Comparison of ENCODE assay signal across 19 cellular contexts in genomic region chr10:84237199-84238051, GRCh38. TPM values are rescaled to one million over a fixed set of nuclear protein-coding genes. Genes with fewer than 3 reads are reported as not detected.
A peak's percentile ranks its signal among the peaks of the same experiment; 100 is the strongest.
DNase-seq lines count a peak whose midpoint lies in the region; ATAC-seq, FAIRE-seq and TF ChIP-seq lines count a peak whose summit lies in the region.
"Had no signal": no experiment of that assay in that cellular context is flagged by ENCODE, and none has a peak within 500 bp of the region (broad histone marks: within the 10 kb centered on the region; RNA-seq: fewer than 3 reads in every experiment).

No MANE protein-coding gene starts in this region.

- dilution Hi-C loops in keratinocyte (cut with MboI; ENCODE audit: extremely low pct_ligation_motif_present, low sequenced_read_pairs), result no loop called here

- H3K4me1 Mint-ChIP-seq in stimulated activated memory B cell treated with anti-CD40 and anti-IgM and Interleukin-4, amounts not matched to agents 10 μg/mL and 1 μg/mL and 100 μg/mL, for 72 hours, result no peaks in the 10 kb centered on the region

- TF ChIP-seq EP300 in H1 (IDR thresholded peaks at IDR 0.05; ENCODE audit: borderline replicate concordance in 1 of 2, low read depth in 2 of 2, low read length in 2 of 2), result no peak

- H3K18ac ChIP-seq in H1 (ENCODE audit: extremely low read depth, low read length), result peak overlapping the region; percentile 60; the same call in 1 of the 2 replicates

- H3K9me3 ChIP-seq in A673 (ENCODE audit: low read depth, low read length, poor library complexity, severe bottlenecking), result no peaks in the 10 kb centered on the region
- H3K9me3 ChIP-seq in GM23248 (ENCODE audit: low read depth), result no peaks in the 10 kb centered on the region
- H3K9me3 ChIP-seq in H1 (ENCODE audit: insufficient read depth in 2 of 2, low read depth in 1 of 2, low read length in 1 of 2), result no peaks in the 10 kb centered on the region
- H3K9me3 ChIP-seq in keratinocyte (ENCODE audit: control insufficient read depth, low read depth, low read length), result no peaks in the 10 kb centered on the region
- no peaks in the 10 kb centered on the region for H3K9me3 ChIP-seq in Peyer's patch
- H3K9me3 ChIP-seq: colonic mucosa, spleen had no signal

- H3K79me2 ChIP-seq in GM23248 (ENCODE audit: insufficient read depth) (no peaks in the 10 kb centered on the region), H1 (ENCODE audit: control insufficient read depth in 1 of 2, insufficient read depth in 2 of 2, low read length in 2 of 2) (no peaks in the 10 kb centered on the region), keratinocyte (ENCODE audit: control insufficient read depth, insufficient read depth, low read length) (no peaks in the 10 kb centered on the region)

- H3K27ac ChIP-seq in A673 (ENCODE audit: low read depth, low read length, poor library complexity, severe bottlenecking) (no peak overlapping the region), GM23248 (no peak overlapping the region), H1 (ENCODE audit: low read depth, low read length) (no peak overlapping the region), keratinocyte (ENCODE audit: control insufficient read depth, insufficient read depth, low read length) (no peak overlapping the region), Peyer's patch (no peak overlapping the region)
- H3K27ac ChIP-seq: colonic mucosa, spleen had no signal

- H3K9ac ChIP-seq in GM23248, result no peak overlapping the region
- H3K9ac ChIP-seq in H1 (replicated peaks in 1 of 4; ENCODE audit: extremely low read depth in 1 of 4, low read depth in 3 of 4, low read length in 3 of 4), result no peak overlapping the region
- no peak overlapping the region for H3K9ac ChIP-seq in keratinocyte (ENCODE audit: control insufficient read depth, extremely low read depth, insufficient read depth, low read length)

- H3K23me2 ChIP-seq in H1 (ENCODE audit: low read depth, low read length), result no peaks in the 10 kb centered on the region; the same call in 1 of the 2 replicates

- H3K4me3 Mint-ChIP-seq in stimulated activated memory B cell treated with anti-CD40 and anti-IgM and Interleukin-4, amounts not matched to agents 10 μg/mL and 1 μg/mL and 100 μg/mL, for 72 hours, result no peak overlapping the region

- no TSS peak for BruUV-seq in A673 (replicated peaks; lab: Mats Ljungman, UMichigan)

- H3K9me1 ChIP-seq in keratinocyte (ENCODE audit: control insufficient read depth, extremely low read depth, insufficient read depth, low read length), result no peaks in the 10 kb centered on the region

- H2BK120ac ChIP-seq in H1 (replicated peaks; ENCODE audit: low read depth, low read length), result no peak overlapping the region

- 30 to 32% methylated on average over 48 to 50 of the region's 52 CpGs for WGBS in GM23248 (ENCODE audit: low coverage in 1 of 2, low lambda C conversion rate in 2 of 2, missing lambda C conversion rate in 2 of 2), 2 experiments
- WGBS in H1 (ENCODE audit: extremely low coverage in 1 of 2, insufficient coverage in 1 of 2, insufficient read length in 1 of 2, insufficient replicate concordance in 2 of 2, low coverage in 1 of 2, low lambda C conversion rate in 2 of 2, missing lambda C conversion rate in 1 of 2), 2 experiments, result 58% methylated on average over 32 of the region's 52 CpGs; no CpG with 5 or more reads in 1 of the 2 experiments

- H2BK12ac ChIP-seq in H1 (ENCODE audit: low read depth, low read length), result no peak overlapping the region

- no peak overlapping the region for H4K91ac ChIP-seq in H1 (replicated peaks; ENCODE audit: insufficient read length, low read length)

- intact Hi-C loops in A673 (cut with micrococcal nuclease; ENCODE audit: unreplicated experiment), result no loop called here

- peak; percentile 37 to 56; a peak in 3 of 4 replicates for TF ChIP-seq RAD21 in H1 (IDR thresholded peaks at IDR 0.05 in 1 of 2, conservative IDR thresholded peaks at IDR 0.05 in 1 of 2; ENCODE audit: low read depth in 2 of 2, low read length in 2 of 2)

- no peak overlapping the region for H3K56ac ChIP-seq in H1 (replicated peaks; ENCODE audit: insufficient read length, low read depth, low read length)

- no peaks in the 10 kb centered on the region for H3K36me3 Mint-ChIP-seq in stimulated activated memory B cell treated with anti-CD40 and anti-IgM and Interleukin-4, amounts not matched to agents 10 μg/mL and 1 μg/mL and 100 μg/mL, for 72 hours

- H3K27me3 ChIP-seq in A673 (replicated peaks; ENCODE audit: insufficient read depth, low read depth, low read length, poor library complexity), result peaks cover 24% of the 10 kb centered on the region
- H3K27me3 ChIP-seq in GM23248 (replicated peaks; ENCODE audit: insufficient read depth), result peaks cover 16% of the 10 kb centered on the region; the same call in 1 of the 2 replicates
- H3K27me3 ChIP-seq in H1 (replicated peaks in 1 of 4; ENCODE audit: control insufficient read depth in 3 of 4, extremely low read depth in 1 of 4, insufficient read depth in 3 of 4, low read length in 3 of 4), result peaks cover 0 to 10% (median 7%) of the 10 kb centered on the region in 4 experiments; a peak in 5 of 7 replicates
- H3K27me3 ChIP-seq in keratinocyte (ENCODE audit: control insufficient read depth, extremely low read depth, insufficient read depth, low read length), result no peaks in the 10 kb centered on the region
- no peaks in the 10 kb centered on the region for H3K27me3 ChIP-seq in Peyer's patch
- H3K27me3 ChIP-seq: colonic mucosa had no signal

- no peak overlapping the region for H2BK20ac ChIP-seq in H1 (ENCODE audit: low read length)

- TF ChIP-seq CTCF in A673 (conservative IDR thresholded peaks at IDR 0.05; ENCODE audit: low read depth, low read length) (peak; percentile 27; the same call in 1 of the 2 replicates), H1 (IDR thresholded peaks at IDR 0.05; ENCODE audit: control extremely low read depth in 1 of 3, insufficient read depth in 1 of 3, low read depth in 1 of 3, low read length in 3 of 3) (peak; percentile 79 to 90 (median 83)), keratinocyte (optimal IDR thresholded peaks at IDR 0.05 in 1 of 3, IDR thresholded peaks at IDR 0.05 in 1 of 3, conservative IDR thresholded peaks at IDR 0.05 in 1 of 3; ENCODE audit: extremely low read depth in 1 of 3, insufficient read depth in 2 of 3, low read length in 3 of 3) (peak in 2 of 3 experiments; percentile 4 to 15), Peyer's patch (IDR thresholded peaks at IDR 0.05) (no peak)

- H2AFZ ChIP-seq in GM23248 (no peak overlapping the region), H1 (ENCODE audit: low read length) (peak overlapping the region; percentile 63; the same call in 1 of the 2 replicates), keratinocyte (ENCODE audit: control insufficient read depth, low read length) (no peak overlapping the region)

- H3K4me3 ChIP-seq in A673 (ENCODE audit: low read depth, low read length, poor library complexity, severe bottlenecking) (no peak overlapping the region), GM23248 (no peak overlapping the region), H1 (ENCODE audit: extremely low read depth in 1 of 4, insufficient read depth in 2 of 4, low read depth in 3 of 4, low read length in 4 of 4) (no peak overlapping the region; a peak in 1 of 8 replicates), keratinocyte (ENCODE audit: control insufficient read depth in 2 of 3, extremely low read depth in 1 of 3, insufficient read depth in 2 of 3, low read depth in 1 of 3, low read length in 3 of 3) (no peak overlapping the region), Peyer's patch (no peak overlapping the region)
- H3K4me3 ChIP-seq: colonic mucosa, spleen had no signal

- CTCF ChIA-PET in A673 (lab: Charles Lee) (no interaction called here), H1 (lab: Charles Lee; ENCODE audit: partially characterized antibody) (interaction anchor here (0.5 to 3.1 kb wide), 31 partner anchors 9 to 399 kb away, joined by 3 to 44 read pairs (median 5); partner anchors contain the start of genes LRIT2 and RGR)

- no peak for DNase-seq in A673 (ENCODE audit: low spot score)
- DNase-seq in GM23248, result peak; percentile 17
- DNase-seq in H1 (ENCODE audit: low read depth in 1 of 2, low spot score in 2 of 2), result peak; percentile 38 to 94
- no peak for DNase-seq in keratinocyte (ENCODE audit: low read depth, low spot score)
- no peak for DNase-seq in occipital lobe (lab: John Stamatoyannopoulos, UW)
- DNase-seq in Peyer's patch, result no peak
- DNase-seq: colonic mucosa, NCI-H1694, NCI-H69, spleen had no signal

- FAIRE-seq in H1 (lab: Jason Lieb, UNC) (no peak), keratinocyte (lab: Jason Lieb, UNC) (no peak)
- FAIRE-seq: D721Med had no signal

- no peaks in the 10 kb centered on the region for H3F3A ChIP-seq in GM23248 (ENCODE audit: insufficient read depth)

- in situ Hi-C loops in GM23248 (cut with MboI), result no loop called here

- H3K23ac ChIP-seq in H1 (ENCODE audit: insufficient read length), result no peak overlapping the region

- TF ChIP-seq POLR2A in H1 (IDR thresholded peaks at IDR 0.05; ENCODE audit: control extremely low read depth in 1 of 2, low read depth in 2 of 2, low read length in 2 of 2) (no peak), Peyer's patch (IDR thresholded peaks at IDR 0.05) (no peak)

- no peak overlapping the region for H2BK15ac ChIP-seq in H1 (ENCODE audit: low read length)

- H4K5ac ChIP-seq in H1 (ENCODE audit: insufficient read length, low read depth, low read length), result no peak overlapping the region

- H3K4me2 ChIP-seq in GM23248 (ENCODE audit: unreplicated experiment) (no peak overlapping the region), H1 (ENCODE audit: insufficient read depth in 1 of 2, low read depth in 2 of 2, low read length in 2 of 2) (peak overlapping the region; percentile 3 to 46; a peak in 2 of 4 replicates), keratinocyte (ENCODE audit: control insufficient read depth, extremely low read depth, insufficient read depth, low read depth, low read length) (no peak overlapping the region)

- POLR2A ChIA-PET in A673 (lab: Charles Lee; ENCODE audit: low non-redundant PET) (no interaction called here), H1 (lab: Charles Lee; ENCODE audit: partially characterized antibody) (interaction anchor here (1.1 kb wide), 1 partner anchor 328 kb away, joined by 3 read pairs; no protein-coding TSS in a partner anchor)

- no peak for ATAC-seq in GM19351 (IDR thresholded peaks at IDR 0.05; ENCODE audit: unreplicated experiment)
- ATAC-seq in stimulated activated memory B cell treated with anti-CD40 and anti-IgM and Interleukin-4, amounts not matched to agents 10 μg/mL and 1 μg/mL and 100 μg/mL, for 72 hours, result no peak

- no peak overlapping the region for H3K14ac ChIP-seq in H1 (ENCODE audit: insufficient read length)

- no peak overlapping the region for H2BK5ac ChIP-seq in H1 (ENCODE audit: low read depth, low read length)

- H2AK5ac ChIP-seq in H1 (ENCODE audit: low read depth, low read length), result no peak overlapping the region

- no peaks in the 10 kb centered on the region for H3K9me3 Mint-ChIP-seq in stimulated activated memory B cell treated with anti-CD40 and anti-IgM and Interleukin-4, amounts not matched to agents 10 μg/mL and 1 μg/mL and 100 μg/mL, for 72 hours

- H4K20me1 ChIP-seq in GM23248 (ENCODE audit: insufficient read depth) (no peaks in the 10 kb centered on the region), H1 (replicated peaks in 1 of 2; ENCODE audit: control insufficient read depth in 1 of 2, insufficient read depth in 2 of 2, low read length in 2 of 2) (no peaks in the 10 kb centered on the region), keratinocyte (ENCODE audit: control insufficient read depth, extremely low read depth, insufficient read depth, low read length) (no peaks in the 10 kb centered on the region)

- peak overlapping the region; percentile 90 for H4K8ac ChIP-seq in H1 (ENCODE audit: extremely low read depth, insufficient read depth, low read length)

- no peaks in the 10 kb centered on the region for H3K36me3 ChIP-seq in A673 (ENCODE audit: insufficient read depth, low read length, poor library complexity, severe bottlenecking)
- H3K36me3 ChIP-seq in GM23248 (ENCODE audit: low read depth), result no peaks in the 10 kb centered on the region
- no peaks in the 10 kb centered on the region for H3K36me3 ChIP-seq in H1 (ENCODE audit: control insufficient read depth in 2 of 4, insufficient read depth in 4 of 4, low read length in 3 of 4)
- no peaks in the 10 kb centered on the region for H3K36me3 ChIP-seq in keratinocyte (ENCODE audit: control insufficient read depth in 2 of 2, extremely low read depth in 1 of 2, insufficient read depth in 2 of 2, low read length in 2 of 2)
- no peaks in the 10 kb centered on the region for H3K36me3 ChIP-seq in Peyer's patch
- H3K36me3 ChIP-seq: colonic mucosa, spleen had no signal

- H3K27ac Mint-ChIP-seq in stimulated activated memory B cell treated with anti-CD40 and anti-IgM and Interleukin-4, amounts not matched to agents 10 μg/mL and 1 μg/mL and 100 μg/mL, for 72 hours, result no peak overlapping the region

- peaks cover 24% of the 10 kb centered on the region for H3K27me3 Mint-ChIP-seq in stimulated activated memory B cell treated with anti-CD40 and anti-IgM and Interleukin-4, amounts not matched to agents 10 μg/mL and 1 μg/mL and 100 μg/mL, for 72 hours

- H3K9me2 ChIP-seq in GM23248 (ENCODE audit: insufficient read depth), result no peaks in the 10 kb centered on the region

- H3K79me1 ChIP-seq in H1 (ENCODE audit: low read depth, low read length), result no peaks in the 10 kb centered on the region

- H3K4ac ChIP-seq in H1 (replicated peaks; ENCODE audit: insufficient read length, low read depth, low read length), result no peak overlapping the region

- H3K4me1 ChIP-seq in A673 (ENCODE audit: insufficient read depth, low read length, poor library complexity, severe bottlenecking), result no peaks in the 10 kb centered on the region
- H3K4me1 ChIP-seq in GM23248 (ENCODE audit: insufficient read depth), result no peaks in the 10 kb centered on the region
- H3K4me1 ChIP-seq in H1 (replicated peaks in 1 of 4; ENCODE audit: control insufficient read depth in 3 of 4, insufficient read depth in 4 of 4, low read length in 3 of 4), result peaks cover 0 to 2% (median 0%) of the 10 kb centered on the region in 4 experiments; a peak in 3 of 7 replicates
- no peaks in the 10 kb centered on the region for H3K4me1 ChIP-seq in keratinocyte (ENCODE audit: control insufficient read depth, extremely low read depth, insufficient read depth, low read length)
- H3K4me1 ChIP-seq in Peyer's patch, result no peaks in the 10 kb centered on the region
- H3K4me1 ChIP-seq: colonic mucosa, spleen had no signal

RNA-seq across cellular contexts. Expression of gene LRIT1, which starts 3.9 kb away (rescaled TPM):
- not detected in 2 replicates for total RNA-seq in A673 (2021)
- total RNA-seq in GM23248 (2014; rRNA removed; shearing (Covaris generic)), result not detected in 2 replicates
- not detected in 2 replicates for polyA plus RNA-seq in GM23248 (2016; fragmentation: Nextera tagmentation; extraction: Ambion mirVana)
- total RNA-seq in H1 (2021; fragmentation: NEBNext Ultra II Directional; extraction: Animal tissue kit (Norgen Biotek cat#: 25700)), result not detected in 2 replicates
- polyA plus RNA-seq in H1 (2011; rRNA removed), result 0.03 and 0.09 TPM in 2 replicates
- polyA plus RNA-seq in H1 (2011; cell fraction: cytosol; rRNA removed), result 0.08 TPM
- polyA plus RNA-seq in H1 (2011; cell fraction: nucleus; rRNA removed), result 0.14 TPM
- not detected in 4 replicates for polyA plus RNA-seq in H1 (2012, experiment 1 of 2)
- not detected for polyA plus RNA-seq in H1 (2012, experiment 2 of 2)
- 0.02 TPM for polyA plus RNA-seq in H1 (2013, experiment 1 of 2)
- polyA plus RNA-seq in H1 (2013, experiment 2 of 2), result not detected
- polyA minus RNA-seq in H1 (2011; rRNA and poly(A)+ RNA removed), result 0.35 and 0.68 TPM in 2 replicates
- polyA minus RNA-seq in H1 (2011; cell fraction: cytosol; rRNA and poly(A)+ RNA removed), result not detected
- polyA minus RNA-seq in H1 (2011; cell fraction: nucleus; rRNA and poly(A)+ RNA removed), result not detected
- not detected in 3 replicates for polyA plus RNA-seq in keratinocyte
- polyA plus RNA-seq in keratinocyte (2011; ENCODE audit: low read depth), result not detected
- polyA plus RNA-seq in keratinocyte (2011; cell fraction: cytosol; rRNA removed), result not detected in 2 replicates
- polyA plus RNA-seq in keratinocyte (2011; cell fraction: nucleus; rRNA removed), result not detected in 2 replicates
- not detected in 2 replicates for polyA plus RNA-seq in keratinocyte (2012; ENCODE audit: low replicate concordance)
- polyA minus RNA-seq in keratinocyte, result not detected in 3 replicates
- not detected for polyA minus RNA-seq in keratinocyte (2011; cell fraction: cytosol; rRNA and poly(A)+ RNA removed)
- not detected in 2 replicates for polyA minus RNA-seq in keratinocyte (2011; cell fraction: nucleus; rRNA and poly(A)+ RNA removed)
- not detected for total RNA-seq in occipital lobe
- total RNA-seq in Peyer's patch, result not detected
- total RNA-seq: colonic mucosa, LHCN-M2, mesenteric fat pad, osteocyte, RPMI7951, spleen, subcutaneous adipose tissue had no signal
- polyA plus RNA-seq: adipose tissue, spleen had no signal

RNA-seq across cellular contexts. Expression of gene RGR, which starts 7.4 kb away (rescaled TPM):
- not detected in 2 replicates for total RNA-seq in A673 (2021)
- not detected in 2 replicates for total RNA-seq in GM23248 (2014; rRNA removed; shearing (Covaris generic))
- not detected in 2 replicates for polyA plus RNA-seq in GM23248 (2016; fragmentation: Nextera tagmentation; extraction: Ambion mirVana)
- not detected in 2 replicates for total RNA-seq in H1 (2021; fragmentation: NEBNext Ultra II Directional; extraction: Animal tissue kit (Norgen Biotek cat#: 25700))
- polyA plus RNA-seq in H1 (2011; rRNA removed), result not detected in 2 replicates
- not detected for polyA plus RNA-seq in H1 (2011; cell fraction: cytosol; rRNA removed)
- not detected for polyA plus RNA-seq in H1 (2011; cell fraction: nucleus; rRNA removed)
- polyA plus RNA-seq in H1 (2012, experiment 1 of 2), result not detected in 4 replicates
- polyA plus RNA-seq in H1 (2012, experiment 2 of 2), result not detected
- polyA plus RNA-seq in H1 (2013, experiment 1 of 2), result not detected
- polyA plus RNA-seq in H1 (2013, experiment 2 of 2), result not detected
- not detected in 2 replicates for polyA minus RNA-seq in H1 (2011; rRNA and poly(A)+ RNA removed)
- not detected for polyA minus RNA-seq in H1 (2011; cell fraction: cytosol; rRNA and poly(A)+ RNA removed)
- not detected for polyA minus RNA-seq in H1 (2011; cell fraction: nucleus; rRNA and poly(A)+ RNA removed)
- not detected in 3 replicates for polyA plus RNA-seq in keratinocyte
- not detected for polyA plus RNA-seq in keratinocyte (2011; ENCODE audit: low read depth)
- polyA plus RNA-seq in keratinocyte (2011; cell fraction: cytosol; rRNA removed), result not detected in 2 replicates
- not detected in 2 replicates for polyA plus RNA-seq in keratinocyte (2011; cell fraction: nucleus; rRNA removed)
- not detected in 2 replicates for polyA plus RNA-seq in keratinocyte (2012; ENCODE audit: low replicate concordance)
- not detected in 3 replicates for polyA minus RNA-seq in keratinocyte
- polyA minus RNA-seq in keratinocyte (2011; cell fraction: cytosol; rRNA and poly(A)+ RNA removed), result not detected
- polyA minus RNA-seq in keratinocyte (2011; cell fraction: nucleus; rRNA and poly(A)+ RNA removed), result not detected in 2 replicates
- 0.47 TPM for total RNA-seq in occipital lobe
- total RNA-seq in Peyer's patch, result 1 to 10 TPM in 1 of 4 donors, not detected in 3; 4.0 TPM
- total RNA-seq: colonic mucosa, LHCN-M2, mesenteric fat pad, osteocyte, RPMI7951, spleen had no signal
- polyA plus RNA-seq: spleen had no signal

RNA-seq across cellular contexts. Expression of gene LRIT2, which starts 12.1 kb away (rescaled TPM):
- total RNA-seq in A673 (2021) (not detected in 2 replicates), occipital lobe (not detected), Peyer's patch (not detected)
- total RNA-seq in GM23248 (2014; rRNA removed; shearing (Covaris generic)), result not detected in 2 replicates
- polyA plus RNA-seq in GM23248 (2016; fragmentation: Nextera tagmentation; extraction: Ambion mirVana) (not detected in 2 replicates), H1 (2011; rRNA removed) (not detected in 2 replicates), keratinocyte (not detected in 3 replicates)
- total RNA-seq in H1 (2021; fragmentation: NEBNext Ultra II Directional; extraction: Animal tissue kit (Norgen Biotek cat#: 25700)), result not detected in 2 replicates
- polyA plus RNA-seq in H1 (2011; cell fraction: cytosol; rRNA removed), result not detected
- not detected for polyA plus RNA-seq in H1 (2011; cell fraction: nucleus; rRNA removed)
- 0.07 to 0.14 TPM (median 0.09 TPM) in 4 replicates for polyA plus RNA-seq in H1 (2012, experiment 1 of 2)
- polyA plus RNA-seq in H1 (2012, experiment 2 of 2), result not detected
- not detected for polyA plus RNA-seq in H1 (2013, experiment 1 of 2)
- not detected for polyA plus RNA-seq in H1 (2013, experiment 2 of 2)
- not detected in 2 replicates for polyA minus RNA-seq in H1 (2011; rRNA and poly(A)+ RNA removed)
- polyA minus RNA-seq in H1 (2011; cell fraction: cytosol; rRNA and poly(A)+ RNA removed), result not detected
- not detected for polyA minus RNA-seq in H1 (2011; cell fraction: nucleus; rRNA and poly(A)+ RNA removed)
- not detected for polyA plus RNA-seq in keratinocyte (2011; ENCODE audit: low read depth)
- polyA plus RNA-seq in keratinocyte (2011; cell fraction: cytosol; rRNA removed), result not detected in 2 replicates
- not detected in 2 replicates for polyA plus RNA-seq in keratinocyte (2011; cell fraction: nucleus; rRNA removed)
- 0.06 TPM in 1 of 2 replicates, not detected in the other for polyA plus RNA-seq in keratinocyte (2012; ENCODE audit: low replicate concordance)
- 0.30 TPM in 1 of 3 replicates, not detected in the others for polyA minus RNA-seq in keratinocyte
- not detected for polyA minus RNA-seq in keratinocyte (2011; cell fraction: cytosol; rRNA and poly(A)+ RNA removed)
- polyA minus RNA-seq in keratinocyte (2011; cell fraction: nucleus; rRNA and poly(A)+ RNA removed), result not detected in 2 replicates
- total RNA-seq: colonic mucosa, LHCN-M2, mesenteric fat pad, osteocyte, RPMI7951, spleen, subcutaneous adipose tissue had no signal
- polyA plus RNA-seq: adipose tissue, spleen had no signal

RNA-seq across cellular contexts. Expression of gene CDHR1, which starts 43.1 kb away (rescaled TPM):
- total RNA-seq in A673 (2021), result 0.20 TPM in 1 of 2 replicates, not detected in the other
- total RNA-seq in GM23248 (2014; rRNA removed; shearing (Covaris generic)), result not detected in 2 replicates
- polyA plus RNA-seq in GM23248 (2016; fragmentation: Nextera tagmentation; extraction: Ambion mirVana), result not detected in 2 replicates
- total RNA-seq in H1 (2021; fragmentation: NEBNext Ultra II Directional; extraction: Animal tissue kit (Norgen Biotek cat#: 25700)), result 8.7 and 10.5 TPM in 2 replicates
- 3.9 and 5.6 TPM in 2 replicates for polyA plus RNA-seq in H1 (2011; rRNA removed)
- 5.1 TPM for polyA plus RNA-seq in H1 (2011; cell fraction: cytosol; rRNA removed)
- 16.0 TPM for polyA plus RNA-seq in H1 (2011; cell fraction: nucleus; rRNA removed)
- 4.8 to 6.1 TPM (median 5.7 TPM) in 4 replicates for polyA plus RNA-seq in H1 (2012, experiment 1 of 2)
- polyA plus RNA-seq in H1 (2012, experiment 2 of 2), result 2.7 TPM
- polyA plus RNA-seq in H1 (2013, experiment 1 of 2), result 10.7 TPM
- 11.5 TPM for polyA plus RNA-seq in H1 (2013, experiment 2 of 2)
- polyA minus RNA-seq in H1 (2011; rRNA and poly(A)+ RNA removed), result 6.1 and 6.8 TPM in 2 replicates
- polyA minus RNA-seq in H1 (2011; cell fraction: cytosol; rRNA and poly(A)+ RNA removed), result 8.8 TPM
- polyA minus RNA-seq in H1 (2011; cell fraction: nucleus; rRNA and poly(A)+ RNA removed), result 3.3 TPM
- 1.4 to 5.7 TPM (median 5.2 TPM) in 3 replicates for polyA plus RNA-seq in keratinocyte
- polyA plus RNA-seq in keratinocyte (2011; ENCODE audit: low read depth), result 2.4 TPM
- polyA plus RNA-seq in keratinocyte (2011; cell fraction: cytosol; rRNA removed), result 0.69 and 0.84 TPM in 2 replicates
- polyA plus RNA-seq in keratinocyte (2011; cell fraction: nucleus; rRNA removed), result 11.6 and 14.0 TPM in 2 replicates
- 0.95 and 4.7 TPM in 2 replicates for polyA plus RNA-seq in keratinocyte (2012; ENCODE audit: low replicate concordance)
- polyA minus RNA-seq in keratinocyte, result 2.4 to 3.6 TPM (median 2.9 TPM) in 3 replicates
- polyA minus RNA-seq in keratinocyte (2011; cell fraction: cytosol; rRNA and poly(A)+ RNA removed), result 0.77 TPM
- 2.6 and 5.2 TPM in 2 replicates for polyA minus RNA-seq in keratinocyte (2011; cell fraction: nucleus; rRNA and poly(A)+ RNA removed)
- total RNA-seq in occipital lobe, result 1.2 TPM
- total RNA-seq in Peyer's patch, result 10 to 100 TPM; 22.6 to 87.0 (median 59.9) TPM
- total RNA-seq: LHCN-M2, RPMI7951 had no signal

Comparison
In these comparisons a context has a peak if more than half of its experiments do, and no peak if none do; other contexts are left out.
1. DNase-seq: peak in GM23248 (single experiment) and H1 (2 of 2); none in A673 (single experiment), keratinocyte (single experiment), occipital lobe (single experiment) and Peyer's patch (0 of 3).
2. CTCF ChIP-seq: peak in A673 (single experiment), H1 (3 of 3) and keratinocyte (2 of 3); none in Peyer's patch (0 of 6).
3. H3K4me2 ChIP-seq: peak in H1 (2 of 2); none in GM23248 (single experiment) and keratinocyte (single experiment).